In the genomic region with DNA sequence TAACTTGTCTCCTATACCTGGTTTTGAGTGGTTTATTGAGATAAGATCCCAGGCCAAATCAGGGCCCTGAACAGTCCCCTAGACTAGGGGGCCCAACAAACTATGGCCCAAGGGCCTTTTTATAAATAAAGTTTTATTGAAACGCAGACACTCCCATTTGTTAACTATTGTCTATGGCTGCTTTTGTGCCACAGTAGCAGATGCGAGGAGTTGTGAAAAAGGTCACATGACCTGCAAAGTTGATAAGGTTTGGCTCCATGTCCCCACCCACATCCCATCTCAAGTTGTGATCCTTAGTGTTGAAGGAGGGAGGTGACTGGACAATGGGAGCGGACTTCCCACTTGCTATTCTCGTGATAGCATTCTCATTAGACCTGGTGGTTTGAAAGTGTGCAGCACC, we compare ENCODE assay signal across 2 cellular contexts.
TF ChIP-seq lines count a peak whose summit lies in the region.

No MANE protein-coding gene starts in this region.

TF ChIP-seq in WTC11, 78 proteins besides CTCF, POLR2A, EP300 and RAD21:
- TF ChIP-seq USF2 (CRISPR knock-in tag; IDR thresholded peaks at IDR 0.05) (0 out of 2 replicates have a peak, but pooled peaks have one; percentile 20), TEAD4 (CRISPR knock-in tag; IDR thresholded peaks at IDR 0.05) (no peak), ZNF512 (CRISPR knock-in tag; IDR thresholded peaks at IDR 0.05; ENCODE audit: borderline replicate concordance) (no peak)
- TF ChIP-seq, protein P1, sequence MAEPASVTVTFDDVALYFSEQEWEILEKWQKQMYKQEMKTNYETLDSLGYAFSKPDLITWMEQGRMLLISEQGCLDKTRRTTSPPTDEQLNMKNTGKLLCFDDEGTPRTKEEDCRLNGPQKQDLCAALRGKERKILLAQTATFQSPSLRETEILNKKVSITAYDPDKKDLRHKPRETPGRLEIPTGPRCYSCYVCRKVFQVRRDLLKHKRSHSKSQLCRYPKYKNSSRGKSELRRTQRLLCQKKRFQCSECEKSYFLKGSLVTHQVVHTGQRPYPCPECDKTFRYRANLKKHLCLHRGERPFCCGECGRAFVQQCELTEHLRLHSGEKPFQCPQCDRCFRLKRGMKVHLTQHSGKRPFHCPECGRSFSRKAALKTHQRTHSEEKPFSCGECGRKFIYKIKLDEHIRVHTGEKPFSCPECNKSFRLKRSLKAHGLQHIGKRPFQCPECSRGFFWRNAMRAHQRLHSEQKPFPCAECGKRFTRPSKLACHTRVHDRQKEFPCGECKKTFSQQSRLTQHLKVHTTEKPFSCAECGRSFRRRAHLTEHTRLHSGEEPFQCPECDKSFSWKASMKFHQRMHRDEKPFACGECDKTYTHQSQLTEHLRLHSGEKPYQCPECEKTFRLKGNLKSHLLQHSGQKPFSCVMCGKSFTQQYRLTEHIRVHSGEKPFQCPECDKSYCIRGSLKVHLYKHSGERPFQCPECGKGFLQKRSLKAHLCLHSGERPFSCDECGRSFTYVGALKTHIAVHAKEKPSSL (CRISPR knock-in tag; conservative IDR thresholded peaks at IDR 0.05), result no peak

TF ChIP-seq in H1, 55 proteins besides CTCF, POLR2A, EP300 and RAD21:
- TF ChIP-seq CREB1 (IDR thresholded peaks at IDR 0.05), result no peak
- no peak for TF ChIP-seq BRCA1 (IDR thresholded peaks at IDR 0.05; ENCODE audit: low read depth, low read length)
- no peak for TF ChIP-seq BACH1 (IDR thresholded peaks at IDR 0.05; ENCODE audit: low read length)
- no peak for TF ChIP-seq POU5F1 (IDR thresholded peaks at IDR 0.05; ENCODE audit: low read depth, low read length)
- TF ChIP-seq SIN3A (conservative IDR thresholded peaks at IDR 0.05 in 1 of 2, IDR thresholded peaks at IDR 0.05 in 1 of 2; ENCODE audit: low read depth in 1 of 2, low read length in 2 of 2), result no peak
- TF ChIP-seq, protein P2, sequence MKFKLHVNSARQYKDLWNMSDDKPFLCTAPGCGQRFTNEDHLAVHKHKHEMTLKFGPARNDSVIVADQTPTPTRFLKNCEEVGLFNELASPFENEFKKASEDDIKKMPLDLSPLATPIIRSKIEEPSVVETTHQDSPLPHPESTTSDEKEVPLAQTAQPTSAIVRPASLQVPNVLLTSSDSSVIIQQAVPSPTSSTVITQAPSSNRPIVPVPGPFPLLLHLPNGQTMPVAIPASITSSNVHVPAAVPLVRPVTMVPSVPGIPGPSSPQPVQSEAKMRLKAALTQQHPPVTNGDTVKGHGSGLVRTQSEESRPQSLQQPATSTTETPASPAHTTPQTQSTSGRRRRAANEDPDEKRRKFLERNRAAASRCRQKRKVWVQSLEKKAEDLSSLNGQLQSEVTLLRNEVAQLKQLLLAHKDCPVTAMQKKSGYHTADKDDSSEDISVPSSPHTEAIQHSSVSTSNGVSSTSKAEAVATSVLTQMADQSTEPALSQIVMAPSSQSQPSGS (IDR thresholded peaks at IDR 0.05; ENCODE audit: low read length), result no peak
- TF ChIP-seq GTF2F1 (IDR thresholded peaks at IDR 0.05; ENCODE audit: borderline replicate concordance, low read depth, low read length), result no peak
